ENCODE assay signal across 14 cellular contexts in genomic region chr7:115924398-115924797, GRCh38.
DNase-seq lines count a peak whose midpoint lies in the region; ATAC-seq and TF ChIP-seq lines count a peak whose summit lies in the region.
"Had no signal": no experiment of that assay in that cellular context is flagged by ENCODE, and none has a peak within 500 bp of the region (broad histone marks: within the 10 kb centered on the region; RNA-seq: fewer than 3 reads in every experiment).

No MANE protein-coding gene starts in this region.

- no peaks in the 10 kb centered on the region for H4K20me1 ChIP-seq in GM23248 (ENCODE audit: insufficient read depth)
- H4K20me1 ChIP-seq: BLaER1 treated with 17β-estradiol and CSF1 and Interleukin-3, amounts not matched to agents 10 nM and 100 nM had no signal

- intact Hi-C loops in body of pancreas (cut with DNase I) (no loop called here), left lung (cut with DNase I) (no loop called here)

- no peaks in the 10 kb centered on the region for H3K79me2 ChIP-seq in GM23248 (ENCODE audit: insufficient read depth)

- no peak for DNase-seq in GM23248
- DNase-seq in body of pancreas = peak in 1 of 4 donors; percentile 3
- no peak for DNase-seq in left lung
- peak; percentile 18 for DNase-seq in stromal cell of bone marrow (ENCODE audit: low read depth)
- DNase-seq in NCI-H128 (lab: John Stamatoyannopoulos, UW; ENCODE audit: unreplicated experiment) = no peak
- DNase-seq in activated CD8-positive, alpha-beta memory T cell treated with anti-CD3 and anti-CD28 coated beads for 24 hours = no peak
- DNase-seq in iPS-NIHi11 (ENCODE audit: low spot score) = no peak
- DNase-seq: HCEC 1CT, MV-4-11, NCI-H1694 treated with DMSO at 0.1 percent for 48 hours, NCI-H2171, NCI-H510A, NCI-H82 had no signal

- H3K4me3 ChIP-seq in GM23248 (no peak overlapping the region), body of pancreas (no peak overlapping the region), left lung (no peak overlapping the region)
- H3K4me3 ChIP-seq: BLaER1 treated with 17β-estradiol and CSF1 and Interleukin-3, amounts not matched to agents 10 nM and 100 nM had no signal

- H2AFZ ChIP-seq in GM23248 = peak overlapping the region; percentile 26; the same call in 1 of the 2 replicates

- TF ChIP-seq CTCF in body of pancreas (IDR thresholded peaks at IDR 0.05) = no peak
- no peak for TF ChIP-seq CTCF in left lung (IDR thresholded peaks at IDR 0.05)

- in situ Hi-C loops in GM23248 (cut with MboI) = no loop called here

- H3K27me3 ChIP-seq in GM23248 (replicated peaks; ENCODE audit: insufficient read depth) = no peaks in the 10 kb centered on the region
- H3K27me3 ChIP-seq in body of pancreas = no peaks in the 10 kb centered on the region
- no peaks in the 10 kb centered on the region for H3K27me3 ChIP-seq in left lung
- H3K27me3 ChIP-seq: BLaER1 treated with 17β-estradiol and CSF1 and Interleukin-3, amounts not matched to agents 10 nM and 100 nM had no signal

- H3K9me2 ChIP-seq in GM23248 (ENCODE audit: insufficient read depth) = no peaks in the 10 kb centered on the region

- H3F3A ChIP-seq in GM23248 (ENCODE audit: insufficient read depth) = no peaks in the 10 kb centered on the region

- H3K27ac ChIP-seq in GM23248 (no peak overlapping the region), body of pancreas (peak overlapping the region in 1 of 4 donors; percentile 21), left lung (no peak overlapping the region)
- H3K27ac ChIP-seq: BLaER1 treated with 17β-estradiol and CSF1 and Interleukin-3, amounts not matched to agents 10 nM and 100 nM had no signal

- no peak overlapping the region for H3K4me2 ChIP-seq in GM23248 (ENCODE audit: unreplicated experiment)
- H3K4me2 ChIP-seq: BLaER1 treated with 17β-estradiol and CSF1 and Interleukin-3, amounts not matched to agents 10 nM and 100 nM had no signal

- no peak for TF ChIP-seq POLR2A in body of pancreas (IDR thresholded peaks at IDR 0.05)

- H3K9ac ChIP-seq in GM23248 = no peak overlapping the region
- H3K9ac ChIP-seq: BLaER1 treated with 17β-estradiol and CSF1 and Interleukin-3, amounts not matched to agents 10 nM and 100 nM had no signal

- H3K4me1 ChIP-seq in GM23248 (ENCODE audit: insufficient read depth) (no peaks in the 10 kb centered on the region), body of pancreas (peaks cover 12% of the 10 kb centered on the region), left lung (no peaks in the 10 kb centered on the region)
- H3K4me1 ChIP-seq: BLaER1 treated with 17β-estradiol and CSF1 and Interleukin-3, amounts not matched to agents 10 nM and 100 nM had no signal

- ATAC-seq in body of pancreas (peak; percentile 55), left lung (peak; percentile 82)

- H3K9me3 ChIP-seq in GM23248 (ENCODE audit: low read depth) = no peaks in the 10 kb centered on the region
- no peaks in the 10 kb centered on the region for H3K9me3 ChIP-seq in body of pancreas
- H3K9me3 ChIP-seq in left lung = no peaks in the 10 kb centered on the region
- H3K9me3 ChIP-seq: BLaER1 treated with 17β-estradiol and CSF1 and Interleukin-3, amounts not matched to agents 10 nM and 100 nM had no signal

- H3K36me3 ChIP-seq in GM23248 (ENCODE audit: low read depth) (no peaks in the 10 kb centered on the region), body of pancreas (replicated peaks in 1 of 2; ENCODE audit: insufficient read depth in 1 of 2, low read depth in 2 of 2) (no peaks in the 10 kb centered on the region), left lung (no peaks in the 10 kb centered on the region)
- H3K36me3 ChIP-seq: BLaER1 treated with 17β-estradiol and CSF1 and Interleukin-3, amounts not matched to agents 10 nM and 100 nM had no signal

- 18 to 23% methylated on average over 2 of the region's 2 CpGs for WGBS in GM23248 (ENCODE audit: low coverage in 1 of 2, low lambda C conversion rate in 2 of 2, missing lambda C conversion rate in 2 of 2), 2 experiments
- WGBS in body of pancreas, 2 donors = 5 to 9% methylated on average over 2 of the region's 2 CpGs
